ENCODE assay signal across 11 cellular contexts in genomic region chr9:89464991-89465390, GRCh38. TPM values are rescaled to one million over a fixed set of nuclear protein-coding genes. Genes with fewer than 3 reads are reported as not detected.
DNase-seq lines count a peak whose midpoint lies in the region; ATAC-seq and TF ChIP-seq lines count a peak whose summit lies in the region.
"Had no signal": no experiment of that assay in that cellular context is flagged by ENCODE, and none has a peak within 500 bp of the region (broad histone marks: within the 10 kb centered on the region; RNA-seq: fewer than 3 reads in every experiment).

No MANE protein-coding gene starts in this region.

- intact Hi-C loops in Right ventricle myocardium superior (cut with DNase I) (no loop called here), heart right ventricle (cut with DNase I) (loop anchor here in 2 of 10 donors (5.0 kb wide), 1 partner anchor 72 kb away; no protein-coding TSS in a partner anchor)

- peaks cover 0 to 87% (median 0%) of the 10 kb centered on the region in 9 donors for H3K4me1 ChIP-seq in heart right ventricle

- H3K9me3 ChIP-seq in heart right ventricle, result no peaks in the 10 kb centered on the region
- H3K9me3 ChIP-seq: thoracic aorta had no signal

- DNase-seq in Right ventricle myocardium superior (peak; percentile 23), heart right ventricle (no peak), memory B cell (ENCODE audit: low spot score in 2 of 2) (no peak), NCI-H510A treated with DMSO at 0.1 percent for 48 hours (lab: John Stamatoyannopoulos, UW) (no peak), RPMI8226 (no peak), DMS114 treated with DMSO at 0.1 percent for 48 hours (lab: John Stamatoyannopoulos, UW; ENCODE audit: unreplicated experiment) (no peak), NCI-H2227 (lab: John Stamatoyannopoulos, UW; ENCODE audit: unreplicated experiment) (no peak)
- DNase-seq in activated CD8-positive, alpha-beta T cell treated with anti-CD3 and anti-CD28 coated beads, Interleukin-2, amount 10 ng/mL, durations not matched to agents 7 days and 5 days, result no peak
- DNase-seq: activated CD4-positive, alpha-beta T cell treated with anti-CD3 and anti-CD28 coated beads, Interleukin-2, amount 50 U/mL, for 48 hours had no signal

- no peaks in the 10 kb centered on the region for H3K27me3 Mint-ChIP-seq in activated CD8-positive, alpha-beta T cell treated with anti-CD3 and anti-CD28 coated beads, Interleukin-2, amount 10 ng/mL, durations not matched to agents 7 days and 5 days (ENCODE audit: low read depth)
- H3K27me3 Mint-ChIP-seq in memory B cell, result no peaks in the 10 kb centered on the region

- POLR2A ChIA-PET in activated CD8-positive, alpha-beta T cell treated with anti-CD3 and anti-CD28 coated beads, Interleukin-2, amount 10 ng/mL, durations not matched to agents 7 days and 5 days (lab: Charles Lee), result interaction anchor here (1.0 to 1.9 kb wide), 3 partner anchors 14 to 84 kb away, joined by 4 to 5 read pairs (median 4); no protein-coding TSS in a partner anchor

- no peak overlapping the region for H3K4me3 ChIP-seq in heart right ventricle
- H3K4me3 ChIP-seq: lung, thoracic aorta had no signal

- no peaks in the 10 kb centered on the region for H3K36me3 ChIP-seq in heart right ventricle
- H3K36me3 ChIP-seq: thoracic aorta had no signal

- 79 to 86% methylated on average over 8 of the region's 8 CpGs for WGBS in heart right ventricle, 2 donors

- H3K4me3 Mint-ChIP-seq in activated CD8-positive, alpha-beta T cell treated with anti-CD3 and anti-CD28 coated beads, Interleukin-2, amount 10 ng/mL, durations not matched to agents 7 days and 5 days, result peak overlapping the region; percentile 81
- H3K4me3 Mint-ChIP-seq in memory B cell, result peak overlapping the region; percentile 80

- peaks cover 87% of the 10 kb centered on the region for H3K36me3 Mint-ChIP-seq in activated CD8-positive, alpha-beta T cell treated with anti-CD3 and anti-CD28 coated beads, Interleukin-2, amount 10 ng/mL, durations not matched to agents 7 days and 5 days (ENCODE audit: low read depth)
- H3K36me3 Mint-ChIP-seq in memory B cell, result peaks cover 10% of the 10 kb centered on the region

- CTCF ChIA-PET in activated CD8-positive, alpha-beta T cell treated with anti-CD3 and anti-CD28 coated beads, Interleukin-2, amount 10 ng/mL, durations not matched to agents 7 days and 5 days (lab: Charles Lee), result interaction anchor here (0.9 to 1.6 kb wide), 3 partner anchors 9 to 35 kb away, joined by 3 to 9 read pairs (median 4); no protein-coding TSS in a partner anchor

- peak overlapping the region in 1 of 10 donors; percentile 88 for H3K27ac ChIP-seq in heart right ventricle
- H3K27ac ChIP-seq: thoracic aorta had no signal

- no peak for TF ChIP-seq CTCF in heart right ventricle (IDR thresholded peaks at IDR 0.05)

- no peak for ATAC-seq in Right ventricle myocardium superior (ENCODE audit: poor library complexity)
- ATAC-seq in heart right ventricle, result no peak
- ATAC-seq in activated CD8-positive, alpha-beta T cell treated with anti-CD3 and anti-CD28 coated beads, Interleukin-2, amount 10 ng/mL, durations not matched to agents 7 days and 5 days, result no peak
- ATAC-seq in memory B cell (ENCODE audit: low read depth), result no peak

- no peaks in the 10 kb centered on the region for H3K9me3 Mint-ChIP-seq in activated CD8-positive, alpha-beta T cell treated with anti-CD3 and anti-CD28 coated beads, Interleukin-2, amount 10 ng/mL, durations not matched to agents 7 days and 5 days (ENCODE audit: insufficient read depth)
- H3K9me3 Mint-ChIP-seq in memory B cell, result no peaks in the 10 kb centered on the region

- no peaks in the 10 kb centered on the region for H3K27me3 ChIP-seq in heart right ventricle

- H3K4me1 Mint-ChIP-seq in activated CD8-positive, alpha-beta T cell treated with anti-CD3 and anti-CD28 coated beads, Interleukin-2, amount 10 ng/mL, durations not matched to agents 7 days and 5 days (ENCODE audit: low read depth), result peaks cover 98% of the 10 kb centered on the region
- H3K4me1 Mint-ChIP-seq in memory B cell, result peaks cover 70% of the 10 kb centered on the region

- H3K27ac Mint-ChIP-seq in activated CD8-positive, alpha-beta T cell treated with anti-CD3 and anti-CD28 coated beads, Interleukin-2, amount 10 ng/mL, durations not matched to agents 7 days and 5 days, result peak overlapping the region; percentile 96
- H3K27ac Mint-ChIP-seq in memory B cell, result peak overlapping the region; percentile 80

RNA-seq across cellular contexts. Expression of gene SEMA4D, which starts 32.9 kb away (rescaled TPM):
- total RNA-seq in Right ventricle myocardium superior, result 18.7 TPM
- 10 to 100 TPM; 16.2 to 51.0 (median 21.3) TPM for total RNA-seq in heart right ventricle
- 1 to 10 TPM; 2.3 to 8.9 TPM for polyA plus RNA-seq in heart right ventricle
- 100 to 1,000 TPM; 314 to 321 TPM for total RNA-seq in activated CD8-positive, alpha-beta T cell treated with anti-CD3 and anti-CD28 coated beads, Interleukin-2, amount 10 ng/mL, durations not matched to agents 7 days and 5 days

Comparison
In these comparisons a context has a peak if more than half of its experiments do, and no peak if none do; other contexts are left out.
1. RNA of gene SEMA4D, which starts 32.9 kb away (total RNA-seq): 314 to 321 TPM in activated CD8-positive, alpha-beta T cell treated with anti-CD3 and anti-CD28 coated beads, Interleukin-2, amount 10 ng/mL, durations not matched to agents 7 days and 5 days; 16.2 to 51.0 TPM in heart right ventricle and 18.7 TPM in Right ventricle myocardium superior (single experiment); every median in the first group is over 4 times any median in the second.